In genomic region chr11:101863361-101863760, GRCh38 we compare ENCODE assay signal across 17 cellular contexts. TPM values are rescaled to one million over a fixed set of nuclear protein-coding genes. Genes with fewer than 3 reads are reported as not detected.
DNase-seq lines count a peak whose midpoint lies in the region; ATAC-seq and TF ChIP-seq lines count a peak whose summit lies in the region.
"Had no signal": no experiment of that assay in that cellular context is flagged by ENCODE, and none has a peak within 500 bp of the region (broad histone marks: within the 10 kb centered on the region; RNA-seq: fewer than 3 reads in every experiment).

No MANE protein-coding gene starts in this region.

- no peaks in the 10 kb centered on the region for H3K36me3 ChIP-seq in BJ (ENCODE audit: control insufficient read depth, insufficient read depth, low read length)
- no peaks in the 10 kb centered on the region for H3K36me3 ChIP-seq in PC-9 (ENCODE audit: low read depth)
- no peaks in the 10 kb centered on the region for H3K36me3 ChIP-seq in osteoblast (ENCODE audit: insufficient read depth, low read length)

- no peaks in the 10 kb centered on the region for H3K9me3 Mint-ChIP-seq in activated naive CD4-positive, alpha-beta T cell treated with anti-CD3 and anti-CD28 coated beads for 36 hours

- H3K4me1 ChIP-seq in PC-9 (replicated peaks; ENCODE audit: insufficient read depth) = peaks cover 45% of the 10 kb centered on the region
- H3K4me1 ChIP-seq in osteoblast (ENCODE audit: insufficient read depth, low read length) = peaks cover 57% of the 10 kb centered on the region
- H3K4me1 ChIP-seq: body of pancreas had no signal

- H3K4me1 Mint-ChIP-seq in activated naive CD4-positive, alpha-beta T cell treated with anti-CD3 and anti-CD28 coated beads for 36 hours (ENCODE audit: low read depth) = no peaks in the 10 kb centered on the region
- H3K4me1 Mint-ChIP-seq: nephron had no signal

- H3K4me3 ChIP-seq in BJ (ENCODE audit: low read depth, low read length) (no peak overlapping the region), PC-9 (no peak overlapping the region), epithelial cell of esophagus (ENCODE audit: low read length) (no peak overlapping the region), osteoblast (ENCODE audit: insufficient read depth, low read length) (no peak overlapping the region)
- H3K4me3 ChIP-seq: body of pancreas had no signal

- H3K79me2 ChIP-seq in PC-9 (ENCODE audit: low read depth) (no peaks in the 10 kb centered on the region), osteoblast (ENCODE audit: insufficient read depth, low read length) (no peaks in the 10 kb centered on the region)

- no peaks in the 10 kb centered on the region for H3K36me3 Mint-ChIP-seq in activated naive CD4-positive, alpha-beta T cell treated with anti-CD3 and anti-CD28 coated beads for 36 hours (ENCODE audit: low read depth)

- TF ChIP-seq CTCF in BJ (IDR thresholded peaks at IDR 0.05; ENCODE audit: insufficient read depth, low read depth, low read length) = no peak
- no peak for TF ChIP-seq CTCF in PC-9 (conservative IDR thresholded peaks at IDR 0.05)
- TF ChIP-seq CTCF in epithelial cell of esophagus (IDR thresholded peaks at IDR 0.05; ENCODE audit: insufficient read depth, low read depth, low read length, missing control alignments) = no peak
- no peak for TF ChIP-seq CTCF in osteoblast (IDR thresholded peaks at IDR 0.05; ENCODE audit: extremely low read depth, low read depth, low read length)

- H3K9me3 ChIP-seq in PC-9 (ENCODE audit: insufficient read depth, low read depth) (peaks cover 22% of the 10 kb centered on the region), osteoblast (ENCODE audit: low read depth, low read length) (peaks cover 5% of the 10 kb centered on the region)
- H3K9me3 ChIP-seq: body of pancreas had no signal

- no peak overlapping the region for H3K4me3 Mint-ChIP-seq in activated naive CD4-positive, alpha-beta T cell treated with anti-CD3 and anti-CD28 coated beads for 36 hours
- H3K4me3 Mint-ChIP-seq: CD4-positive, alpha-beta T cell; nephron had no signal

- H3K27ac ChIP-seq in PC-9 (peak overlapping the region; percentile 33), osteoblast (ENCODE audit: low read depth, low read length) (peak overlapping the region; percentile 72)
- H3K27ac ChIP-seq: body of pancreas had no signal

- intact Hi-C loops in PC-9 (cut with micrococcal nuclease; ENCODE audit: unreplicated experiment) = loop anchor here (2.0 to 5.0 kb wide), 3 partner anchors 249 to 483 kb away; partner anchors contain the start of genes BIRC2 and YAP1
- intact Hi-C loops in activated naive CD4-positive, alpha-beta T cell treated with anti-CD3 and anti-CD28 coated beads for 36 hours (cut with micrococcal nuclease) = no loop called here

- peak; percentile 73 for DNase-seq in BJ (ENCODE audit: low read depth)
- DNase-seq in PC-9 = peak in 1 of 2 experiments; percentile 53
- DNase-seq in epithelial cell of esophagus (ENCODE audit: low read depth) = peak; percentile 45
- DNase-seq in osteoblast (ENCODE audit: insufficient read length, low spot score, missing footprints) = peak; percentile 71
- no peak for DNase-seq in NOMO-1 treated with DMSO at 0.1 percent for 48 hours (lab: John Stamatoyannopoulos, UW; ENCODE audit: unreplicated experiment)
- no peak for DNase-seq in activated naive CD4-positive, alpha-beta T cell treated with anti-CD3 and anti-CD28 coated beads for 36 hours
- DNase-seq in SW480 (ENCODE audit: low spot score) = no peak
- DNase-seq: activated CD4-positive, CD25-positive, alpha-beta regulatory T cell treated with anti-CD3 and anti-CD28 coated beads, Interleukin-2, amount 50 U/mL, for 72 hours; activated T-cell treated with anti-CD3 and anti-CD28 coated beads, Interleukin-2, amount 50 U/mL, for 1 hour; body of pancreas; CD4-positive, alpha-beta T cell; erythroblast; NCI-H1417 treated with DMSO at 0.1 percent for 48 hours; NCI-H526 treated with DMSO at 0.1 percent for 48 hours; stimulated activated CD8-positive, alpha-beta memory T cell treated with anti-CD3 and anti-CD28 coated beads, Interleukin-4, amount 100 ng/mL, for 48 hours had no signal

- H3K4me2 ChIP-seq in PC-9 (no peak overlapping the region), osteoblast (ENCODE audit: insufficient read depth, low read length) (peak overlapping the region; percentile 40)

- H3K27ac Mint-ChIP-seq in activated naive CD4-positive, alpha-beta T cell treated with anti-CD3 and anti-CD28 coated beads for 36 hours = no peak overlapping the region
- H3K27ac Mint-ChIP-seq: CD4-positive, alpha-beta T cell had no signal

- H3K27me3 ChIP-seq in BJ (ENCODE audit: control insufficient read depth, insufficient read depth, low read length) (no peaks in the 10 kb centered on the region), PC-9 (ENCODE audit: insufficient read depth, low read depth) (no peaks in the 10 kb centered on the region), osteoblast (ENCODE audit: insufficient read depth, low read length) (no peaks in the 10 kb centered on the region)
- H3K27me3 ChIP-seq: body of pancreas had no signal

- peaks cover 8% of the 10 kb centered on the region for H3K27me3 Mint-ChIP-seq in activated naive CD4-positive, alpha-beta T cell treated with anti-CD3 and anti-CD28 coated beads for 36 hours (ENCODE audit: low read depth)

- H3K9me2 ChIP-seq in PC-9 (ENCODE audit: insufficient read depth) = no peaks in the 10 kb centered on the region

- CTCF ChIA-PET in BJ (lab: Yijun Ruan, JAX) = interaction anchor here (0.6 to 10.0 kb wide), 11 partner anchors 15 to 429 kb away, joined by 3 to 173 read pairs (median 4); partner anchors contain the start of gene CEP126
- CTCF ChIA-PET in PC-9 (lab: Charles Lee) = interaction anchor here (0.5 to 1.6 kb wide), 4 partner anchors 11 to 405 kb away, joined by 3 to 8 read pairs (median 4); no protein-coding TSS in a partner anchor
- CTCF ChIA-PET in activated naive CD4-positive, alpha-beta T cell treated with anti-CD3 and anti-CD28 coated beads for 36 hours (lab: Charles Lee) = interaction anchor here (1.7 to 3.8 kb wide), 2 partner anchors 17 to 144 kb away, joined by 3 to 35 read pairs; no protein-coding TSS in a partner anchor

- H3F3A ChIP-seq in PC-9 (ENCODE audit: insufficient read depth, low read depth) = peaks cover 30% of the 10 kb centered on the region

- H4K20me1 ChIP-seq in PC-9 (ENCODE audit: insufficient read depth) = no peaks in the 10 kb centered on the region
- no peaks in the 10 kb centered on the region for H4K20me1 ChIP-seq in osteoblast (ENCODE audit: insufficient read depth, low read length)

- ATAC-seq in esophagus mucosa = no peak
- ATAC-seq: body of pancreas had no signal

- BruUV-seq in PC-9 (replicated peaks; lab: Mats Ljungman, UMichigan) = no TSS peak

- H2AFZ ChIP-seq in PC-9 = 0 out of 2 replicates have a peak overlapping the region, but pooled peaks have one; percentile 30
- no peak overlapping the region for H2AFZ ChIP-seq in osteoblast (ENCODE audit: low read length)

- POLR2A ChIA-PET in BJ (lab: Charles Lee) (interaction anchor here (0.6 kb wide), 1 partner anchor 256 kb away, joined by 4 read pairs; no protein-coding TSS in a partner anchor), PC-9 (lab: Charles Lee; ENCODE audit: unreplicated experiment) (no interaction called here)

RNA-seq across cellular contexts. Expression of gene CEP126, which starts 51.4 kb away (rescaled TPM):
- polyA plus RNA-seq in BJ (2011; rRNA removed) = 1.5 and 2.9 TPM in 2 replicates
- polyA minus RNA-seq in BJ (2011; rRNA and poly(A)+ RNA removed) = 1.5 and 1.7 TPM in 2 replicates
- total RNA-seq in PC-9 (2021) (3.7 and 6.0 TPM in 2 replicates), osteoblast (3.6 and 4.1 TPM in 2 replicates), esophagus mucosa (1.2 TPM)
- total RNA-seq in activated naive CD4-positive, alpha-beta T cell treated with anti-CD3 and anti-CD28 coated beads for 36 hours = 1 to 10 TPM; 1.1 to 1.2 TPM

RNA-seq across cellular contexts. Expression of gene ANGPTL5, which starts 53.0 kb away (rescaled TPM):
- polyA plus RNA-seq in BJ (2011; rRNA removed) = not detected in 2 replicates
- not detected in 2 replicates for polyA minus RNA-seq in BJ (2011; rRNA and poly(A)+ RNA removed)
- total RNA-seq in PC-9 (2021) (not detected in 2 replicates), osteoblast (1.2 and 1.8 TPM in 2 replicates), esophagus mucosa (not detected)
- total RNA-seq in activated naive CD4-positive, alpha-beta T cell treated with anti-CD3 and anti-CD28 coated beads for 36 hours = not detected
- total RNA-seq: body of pancreas; CD4-positive, alpha-beta T cell had no signal

Comparison
In these comparisons a context has a peak if more than half of its experiments do, and no peak if none do; other contexts are left out.
1. DNase-seq: peak in BJ (single experiment), epithelial cell of esophagus (single experiment) and osteoblast (single experiment); none in NOMO-1 treated with DMSO at 0.1 percent for 48 hours (single experiment), activated naive CD4-positive, alpha-beta T cell treated with anti-CD3 and anti-CD28 coated beads for 36 hours (single experiment) and SW480 (single experiment).